Comparison of ENCODE assay signal across 8 cellular contexts in the genomic region with DNA sequence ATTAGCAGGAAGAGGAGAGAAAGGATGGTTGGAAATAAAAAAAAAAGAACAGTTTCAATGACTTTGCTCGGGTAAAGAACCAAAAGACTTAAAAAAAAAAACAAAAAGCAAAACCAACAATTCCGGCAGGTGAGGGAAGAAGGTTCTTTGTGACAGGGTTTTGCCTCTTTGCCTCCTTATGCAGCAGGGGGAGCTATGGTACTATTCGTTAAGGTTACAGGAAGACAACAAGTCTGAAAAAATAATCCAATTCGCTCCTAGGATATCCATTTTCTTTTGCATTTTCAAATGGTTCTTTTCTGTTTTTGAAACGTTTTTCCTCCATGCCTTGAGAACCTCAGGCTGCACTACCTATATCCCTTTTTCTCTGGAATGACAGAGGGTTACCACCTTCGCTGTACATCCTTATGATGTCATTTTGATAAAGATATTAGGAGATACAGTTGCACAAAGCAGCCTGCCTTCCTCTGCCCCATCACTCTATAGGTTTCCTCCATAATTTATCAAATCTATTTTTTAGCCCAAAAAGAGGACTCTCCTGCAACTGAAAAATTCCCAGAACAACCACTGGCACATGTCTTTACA. TPM values are rescaled to one million over a fixed set of nuclear protein-coding genes. Genes with fewer than 3 reads are reported as not detected.
DNase-seq lines count a peak whose midpoint lies in the region; ATAC-seq and TF ChIP-seq lines count a peak whose summit lies in the region.

No MANE protein-coding gene starts in this region.

- H3K27me3 Mint-ChIP-seq in chondrocyte (ENCODE audit: low read depth) = no peaks in the 10 kb centered on the region

- peaks cover 29% of the 10 kb centered on the region for H3K4me1 Mint-ChIP-seq in chondrocyte (ENCODE audit: low read depth)

- H3K4me1 ChIP-seq in PC-9 (replicated peaks; ENCODE audit: insufficient read depth) (peaks cover 16% of the 10 kb centered on the region), mesendoderm (ENCODE audit: control insufficient read depth, low read depth, low read length) (peaks cover 2% of the 10 kb centered on the region)

- H4K8ac ChIP-seq in mesendoderm (ENCODE audit: low read depth, low read length) = no peak overlapping the region

- no peak overlapping the region for H4K5ac ChIP-seq in mesendoderm (ENCODE audit: low read length)

- peak overlapping the region; percentile 6 for H3K56ac ChIP-seq in mesendoderm (ENCODE audit: low read length)

- H3K18ac ChIP-seq in mesendoderm (ENCODE audit: low read length) = no peak overlapping the region

- no peaks in the 10 kb centered on the region for H3K79me1 ChIP-seq in mesendoderm (ENCODE audit: low read length)

- no peak overlapping the region for H3K23ac ChIP-seq in mesendoderm (ENCODE audit: low read length)

- H3K27ac Mint-ChIP-seq in chondrocyte (ENCODE audit: unreplicated experiment) = no peak overlapping the region

- H3K27me3 ChIP-seq in PC-9 (ENCODE audit: insufficient read depth, low read depth) (no peaks in the 10 kb centered on the region), mesendoderm (ENCODE audit: insufficient read depth, low read length, poor library complexity) (no peaks in the 10 kb centered on the region)

- no peak overlapping the region for H2BK120ac ChIP-seq in mesendoderm (ENCODE audit: low read depth, low read length)

- no peaks in the 10 kb centered on the region for H4K20me1 ChIP-seq in PC-9 (ENCODE audit: insufficient read depth)

- no peaks in the 10 kb centered on the region for H3K36me3 ChIP-seq in PC-9 (ENCODE audit: low read depth)
- no peaks in the 10 kb centered on the region for H3K36me3 ChIP-seq in mesendoderm (ENCODE audit: control insufficient read depth, insufficient read depth, low read length)

- H2AK5ac ChIP-seq in mesendoderm (ENCODE audit: low read length) = no peak overlapping the region

- in situ Hi-C loops in KBM-7 (cut with MboI; ENCODE audit: low pct_unique_long_range_greater_than_20kb, low sequenced_read_pairs) = no loop called here

- no peak overlapping the region for H2BK15ac ChIP-seq in mesendoderm (replicated peaks; ENCODE audit: low read depth)

- WGBS in mesendoderm (ENCODE audit: extremely low coverage, insufficient coverage, low lambda C conversion rate) = no CpG with 5 or more reads among the region's 6 CpGs

- TF ChIP-seq CTCF in PC-9 (conservative IDR thresholded peaks at IDR 0.05) (peak; percentile 78), chondrocyte (IDR thresholded peaks at IDR 0.05) (peak; percentile 94)

- peak overlapping the region; percentile 5; the same call in 1 of the 2 replicates for H2AFZ ChIP-seq in PC-9

- H3K4ac ChIP-seq in mesendoderm (ENCODE audit: low read depth, low read length) = no peak overlapping the region

- H3K9me2 ChIP-seq in PC-9 (ENCODE audit: insufficient read depth) = no peaks in the 10 kb centered on the region

- H3K4me3 Mint-ChIP-seq in chondrocyte (ENCODE audit: unreplicated experiment) = no peak overlapping the region

- H3F3A ChIP-seq in PC-9 (ENCODE audit: insufficient read depth, low read depth) = no peaks in the 10 kb centered on the region

- H3K36me3 Mint-ChIP-seq in chondrocyte (ENCODE audit: low read depth) = no peaks in the 10 kb centered on the region

- H2BK5ac ChIP-seq in mesendoderm (ENCODE audit: low read length) = no peak overlapping the region

- ATAC-seq in GM18498 (IDR thresholded peaks at IDR 0.05; ENCODE audit: unreplicated experiment) (no peak), HG03025 (IDR thresholded peaks at IDR 0.05; ENCODE audit: low FRiP score, unreplicated experiment) (no peak)

- BruUV-seq in PC-9 (replicated peaks; lab: Mats Ljungman, UMichigan) = no TSS peak

- peak overlapping the region; percentile 14; the same call in 1 of the 2 replicates for H3K4me2 ChIP-seq in PC-9
- no peak overlapping the region for H3K4me2 ChIP-seq in mesendoderm (ENCODE audit: low read length)

- H3K9me3 ChIP-seq in PC-9 (ENCODE audit: insufficient read depth, low read depth) = no peaks in the 10 kb centered on the region

- no peak overlapping the region for H3K9ac ChIP-seq in mesendoderm (ENCODE audit: low read length)

- no peaks in the 10 kb centered on the region for H3K79me2 ChIP-seq in PC-9 (ENCODE audit: low read depth)
- H3K79me2 ChIP-seq in mesendoderm (ENCODE audit: control insufficient read depth, insufficient read depth, low read length) = no peaks in the 10 kb centered on the region

- no peak overlapping the region for H3K4me3 ChIP-seq in PC-9
- no peak overlapping the region for H3K4me3 ChIP-seq in mesendoderm (ENCODE audit: low read length)

- intact Hi-C loops in PC-9 (cut with micrococcal nuclease; ENCODE audit: unreplicated experiment) = loop anchor here (2.0 to 5.0 kb wide), 6 partner anchors 58 to 862 kb away; no protein-coding TSS in a partner anchor

- CTCF ChIA-PET in PC-9 (lab: Charles Lee) = interaction anchor here (0.7 kb wide), 3 partner anchors 417 to 863 kb away, joined by 7 to 11 read pairs (median 9); no protein-coding TSS in a partner anchor

- DNase-seq in 8988T = peak; percentile 32
- DNase-seq in EH (ENCODE audit: low read depth) = peak; percentile 70
- peak; percentile 48 for DNase-seq in KBM-7
- DNase-seq in PC-9 = peak in 1 of 2 experiments; percentile 35
- DNase-seq in chondrocyte (ENCODE audit: low spot score) = no peak
- DNase-seq in mesendoderm = peak; percentile 77

- POLR2A ChIA-PET in PC-9 (lab: Charles Lee; ENCODE audit: unreplicated experiment) = interaction anchor here (0.6 kb wide), 1 partner anchor 58 kb away, joined by 4 read pairs; no protein-coding TSS in a partner anchor

- H3K27ac ChIP-seq in PC-9 = no peak overlapping the region
- H3K27ac ChIP-seq in mesendoderm (ENCODE audit: low read depth, low read length) = no peak overlapping the region

- no peaks in the 10 kb centered on the region for H3K9me3 Mint-ChIP-seq in chondrocyte (ENCODE audit: low read depth)

RNA-seq across cellular contexts. Expression of a gene that starts 55.0 kb away (rescaled TPM):
- total RNA-seq in PC-9 (2021) (6.7 and 7.1 TPM in 2 replicates), chondrocyte (1.9 to 3.6 TPM (median 3.1 TPM) in 3 replicates)
- 2.1 TPM for polyA plus RNA-seq in mesendoderm (2013, experiment 1 of 2)
- 2.0 TPM for polyA plus RNA-seq in mesendoderm (2013, experiment 2 of 2)
